ENCODE assay signal across 11 cellular contexts in the genomic region with DNA sequence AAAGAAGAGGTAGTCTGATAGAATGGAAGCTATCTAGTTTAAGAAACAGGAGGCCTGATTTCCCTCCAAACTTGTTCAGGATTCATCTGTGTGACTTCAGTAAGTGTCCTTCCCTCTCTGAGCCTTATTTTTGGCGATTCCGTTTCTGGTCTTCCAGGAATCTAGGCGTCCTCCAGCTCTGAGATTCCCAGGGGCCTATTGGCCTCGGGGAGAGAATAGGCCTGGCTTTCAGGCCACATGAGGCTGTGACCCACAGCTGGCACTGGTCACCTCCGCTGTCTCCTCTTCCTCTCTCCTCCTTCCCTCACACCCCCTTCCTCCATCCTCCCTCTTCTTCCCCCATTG.
DNase-seq lines count a peak whose midpoint lies in the region; ATAC-seq and TF ChIP-seq lines count a peak whose summit lies in the region.
"Had no signal": no experiment of that assay in that cellular context is flagged by ENCODE, and none has a peak within 500 bp of the region (broad histone marks: within the 10 kb centered on the region; RNA-seq: fewer than 3 reads in every experiment).

No MANE protein-coding gene starts in this region.

- H3K36me3 ChIP-seq in heart left ventricle (no peaks in the 10 kb centered on the region), ectodermal cell (ENCODE audit: control insufficient read depth, insufficient read depth, low read length) (no peaks in the 10 kb centered on the region), muscle layer of duodenum (ENCODE audit: control insufficient read depth in 1 of 2, insufficient read depth in 2 of 2, low read length in 2 of 2) (no peaks in the 10 kb centered on the region), transverse colon (no peaks in the 10 kb centered on the region)

- H3K4me1 ChIP-seq in heart left ventricle (peaks cover 0 to 32% (median 11%) of the 10 kb centered on the region in 12 donors), ectodermal cell (ENCODE audit: control insufficient read depth, insufficient read depth, low read length) (peaks cover 8% of the 10 kb centered on the region), muscle layer of duodenum (ENCODE audit: control insufficient read depth in 1 of 2, insufficient read depth in 2 of 2, low read length in 2 of 2) (peaks cover 4 to 6% of the 10 kb centered on the region in 2 donors), transverse colon (peaks cover 7 to 23% (median 14%) of the 10 kb centered on the region in 4 donors)

- intact Hi-C loops in heart left ventricle (cut with DNase I) = loop anchor here in 2 of 10 donors (2.0 to 10.0 kb wide), 2 partner anchors 56 to 92 kb away; no protein-coding TSS in a partner anchor
- intact Hi-C loops in Right ventricle myocardium superior (cut with DNase I) = no loop called here
- intact Hi-C loops in transverse colon (cut with DNase I; ENCODE audit: low total_unique reads) = loop anchor here (5.0 kb wide), 1 partner anchor 174 kb away; no protein-coding TSS in a partner anchor

- H3K4me3 ChIP-seq in heart left ventricle = peak overlapping the region in 11 of 12 donors; percentile 12 to 63 (median 51)
- H3K4me3 ChIP-seq in ectodermal cell (ENCODE audit: insufficient read depth, low read depth, low read length) = peak overlapping the region; percentile 45
- H3K4me3 ChIP-seq in muscle layer of duodenum (ENCODE audit: low read depth in 1 of 2, low read length in 2 of 2) = peak overlapping the region; percentile 67 to 76
- peak overlapping the region in 3 of 4 donors; percentile 30 to 45 (median 31) for H3K4me3 ChIP-seq in transverse colon

- TF ChIP-seq EP300 in transverse colon (IDR thresholded peaks at IDR 0.05; ENCODE audit: low read depth) = no peak

- DNase-seq in heart left ventricle (no peak), Right ventricle myocardium superior (no peak), transverse colon (no peak), OCI-M1 (lab: John Stamatoyannopoulos, UW) (no peak), NCI-H1105 (lab: John Stamatoyannopoulos, UW) (no peak), SW480 (ENCODE audit: low spot score) (no peak)
- DNase-seq: activated CD8-positive, alpha-beta memory T cell treated with anti-CD3 and anti-CD28 coated beads, Interleukin-2, amount 50 U/mL, for 4 hours; stimulated activated CD4-positive, alpha-beta T cell treated with anti-CD3 and anti-CD28 coated beads, Interleukin-12 subunit alpha, Interleukin-12 subunit beta, amount 100 ng/mL, for 4 hours had no signal

- TF ChIP-seq POLR2A in heart left ventricle (IDR thresholded peaks at IDR 0.05) = no peak
- no peak for TF ChIP-seq POLR2A in transverse colon (IDR thresholded peaks at IDR 0.05)

- peaks cover 0 to 16% (median 0%) of the 10 kb centered on the region in 9 donors for H3K27me3 ChIP-seq in heart left ventricle
- peaks cover 16% of the 10 kb centered on the region for H3K27me3 ChIP-seq in ectodermal cell (ENCODE audit: control insufficient read depth, insufficient read depth, low read length, poor library complexity, severe bottlenecking)
- peaks cover 7% of the 10 kb centered on the region for H3K27me3 ChIP-seq in muscle layer of duodenum (ENCODE audit: low read depth, low read length)
- H3K27me3 ChIP-seq in transverse colon = no peaks in the 10 kb centered on the region

- TF ChIP-seq CTCF in heart left ventricle (IDR thresholded peaks at IDR 0.05) = no peak
- TF ChIP-seq CTCF in transverse colon (IDR thresholded peaks at IDR 0.05) = no peak

- H3K27ac ChIP-seq in heart left ventricle = peak overlapping the region in 7 of 12 donors; percentile 26 to 58 (median 41)
- H3K27ac ChIP-seq in ectodermal cell (ENCODE audit: insufficient read depth, low read depth, low read length, poor library complexity, severe bottlenecking) = peak overlapping the region; percentile 82
- no peak overlapping the region for H3K27ac ChIP-seq in muscle layer of duodenum (ENCODE audit: low read length)
- H3K27ac ChIP-seq in transverse colon = peak overlapping the region in 1 of 4 donors; percentile 22

- 14 to 33% (median 19%) methylated on average over 5 of the region's 5 CpGs for WGBS in heart left ventricle, 4 donors
- 13 to 14% methylated on average over 5 of the region's 5 CpGs for WGBS in ectodermal cell, 2 experiments
- WGBS in transverse colon (ENCODE audit: low coverage in 1 of 2), 2 donors = 41 to 46% methylated on average over 2 to 5 of the region's 5 CpGs

- in situ Hi-C loops in transverse colon (cut with MboI; ENCODE audit: low pct_ligation_motif_present in 1 of 4, low pct_unique_long_range_greater_than_20kb in 1 of 4, low sequenced_read_pairs in 3 of 4) = loop anchor here in 2 of 4 donors (25.0 kb wide), 1 partner anchor 179 kb away; no protein-coding TSS in a partner anchor

- H3K9me3 ChIP-seq in heart left ventricle (peaks cover 0 to 22% (median 7%) of the 10 kb centered on the region in 12 donors), ectodermal cell (ENCODE audit: control insufficient read depth, low read length) (no peaks in the 10 kb centered on the region), muscle layer of duodenum (ENCODE audit: control insufficient read depth in 1 of 2, low read length in 2 of 2) (peaks cover 7 to 13% of the 10 kb centered on the region in 2 donors), transverse colon (peaks cover 4% of the 10 kb centered on the region in 2 donors)

- ATAC-seq in heart left ventricle (no peak), Right ventricle myocardium superior (ENCODE audit: poor library complexity) (no peak)
- ATAC-seq: Panc1 had no signal
